ENCODE assay signal across 17 cellular contexts in the genomic region with DNA sequence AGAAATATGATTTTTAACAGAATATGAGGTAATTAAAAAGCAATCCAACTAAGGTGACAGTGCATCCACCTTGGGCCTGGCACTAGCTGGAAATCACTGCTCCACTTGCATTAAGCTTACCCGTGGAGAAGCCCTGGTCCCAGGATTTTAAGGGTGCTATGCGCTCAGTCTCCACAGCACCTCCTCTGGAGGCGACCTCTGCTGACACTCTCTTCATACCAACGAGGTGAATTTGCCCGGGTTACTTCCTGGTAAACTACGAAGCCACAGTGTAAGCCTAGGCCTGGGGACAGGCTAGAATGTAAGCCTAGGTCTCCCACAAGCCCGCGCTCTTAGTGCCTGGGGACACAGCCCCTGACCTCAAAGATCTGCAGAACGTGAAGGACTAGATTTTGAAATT. TPM values are rescaled to one million over a fixed set of nuclear protein-coding genes. Genes with fewer than 3 reads are reported as not detected.
DNase-seq lines count a peak whose midpoint lies in the region.
"Had no signal": no experiment of that assay in that cellular context is flagged by ENCODE, and none has a peak within 500 bp of the region (broad histone marks: within the 10 kb centered on the region; RNA-seq: fewer than 3 reads in every experiment).

No MANE protein-coding gene starts in this region.

- H3K27ac ChIP-seq in caudate nucleus (ENCODE audit: low read depth, low read length) (peak overlapping the region; percentile 89), temporal lobe (ENCODE audit: low read depth, low read length) (peak overlapping the region; percentile 96)
- H3K27ac ChIP-seq: cardiac muscle cell, upper lobe of left lung had no signal

- DNase-seq in NOMO-1 treated with DMSO at 0.1 percent for 48 hours (lab: John Stamatoyannopoulos, UW; ENCODE audit: unreplicated experiment) (peak; percentile 18), NOMO-1 treated with dmso at 0.1 percent for 144 hours (lab: John Stamatoyannopoulos, UW; ENCODE audit: unreplicated experiment) (no peak), caudate nucleus (lab: John Stamatoyannopoulos, UW) (peak in 12 of 61 donors; percentile 4 to 33 (median 17)), iPS-NIHi7 (ENCODE audit: extremely low spot score) (peak; percentile 56), NCI-H1105 treated with DMSO at 0.1 percent for 48 hours (lab: John Stamatoyannopoulos, UW) (no peak), glomerular visceral epithelial cell (ENCODE audit: extremely low spot score) (no peak), NCI-H526 treated with DMSO at 0.1 percent for 48 hours (lab: John Stamatoyannopoulos, UW) (no peak)
- DNase-seq: activated CD4-positive, alpha-beta T cell treated with anti-CD3 and anti-CD28 coated beads, Interleukin-2, amount 50 U/mL, for 48 hours; activated gamma-delta T cell treated with Interleukin-2 at 50 U/mL for 16 hours; erythroblast; KG1; OCI-M1; upper lobe of left lung had no signal

RNA-seq across cellular contexts. Expression of a gene that starts 0.8 kb away (rescaled TPM):
- total RNA-seq in temporal lobe, result 7.4 TPM
- total RNA-seq: A673; cardiac muscle cell; natural killer cell treated with Interleukin-12 subunit alpha and Interleukin-12 subunit beta and Interleukin-15 and Interleukin-18, amount 100 ng/mL, for 72 hours had no signal

RNA-seq across cellular contexts. Expression of a gene that starts 39.8 kb away (rescaled TPM):
- total RNA-seq in temporal lobe, result 43.0 TPM

Comparison
In these comparisons a context has a peak if more than half of its experiments do, and no peak if none do; other contexts are left out.
1. DNase-seq: peak in NOMO-1 treated with DMSO at 0.1 percent for 48 hours (single experiment) and iPS-NIHi7 (single experiment); none in NOMO-1 treated with dmso at 0.1 percent for 144 hours (single experiment), NCI-H1105 treated with DMSO at 0.1 percent for 48 hours (single experiment), glomerular visceral epithelial cell (single experiment) and NCI-H526 treated with DMSO at 0.1 percent for 48 hours (single experiment).